17 cellular contexts compared by ENCODE assay signal in genomic region chr2:20664431-20665260, GRCh38. TPM values are rescaled to one million over a fixed set of nuclear protein-coding genes. Genes with fewer than 3 reads are reported as not detected.
DNase-seq lines count a peak whose midpoint lies in the region; ATAC-seq and TF ChIP-seq lines count a peak whose summit lies in the region.
"Had no signal": no experiment of that assay in that cellular context is flagged by ENCODE, and none has a peak within 500 bp of the region (broad histone marks: within the 10 kb centered on the region; RNA-seq: fewer than 3 reads in every experiment).

No MANE protein-coding gene starts in this region.

- H3K27ac ChIP-seq in coronary artery, result no peak overlapping the region
- H3K27ac ChIP-seq: HL-60, parathyroid adenoma had no signal

- peaks cover 0 to 6% of the 10 kb centered on the region in 2 donors for H3K4me1 Mint-ChIP-seq in natural killer cell

- H3K4me3 ChIP-seq in coronary artery, result peak overlapping the region; percentile 83

- no peaks in the 10 kb centered on the region for H3K9me3 Mint-ChIP-seq in natural killer cell
- H3K9me3 Mint-ChIP-seq: stimulated activated naive CD8-positive, alpha-beta T cell treated with anti-CD3 and anti-CD28 coated beads, Interleukin-15, Interleukin-2, amounts not matched to agents 100 ng/mL and 50 ng/mL, for 24 hours had no signal

- peaks cover 59 to 62% of the 10 kb centered on the region in 2 donors for H3K27me3 Mint-ChIP-seq in natural killer cell (ENCODE audit: low read depth in 2 of 2)

- H3K4me3 Mint-ChIP-seq in natural killer cell, result peak overlapping the region; percentile 28

- TF ChIP-seq CTCF in coronary artery (IDR thresholded peaks at IDR 0.05), result no peak
- no peak for TF ChIP-seq CTCF in natural killer cell (IDR thresholded peaks at IDR 0.05)

- H3K36me3 Mint-ChIP-seq in natural killer cell, result no peaks in the 10 kb centered on the region

- DNase-seq in cardiac septum (ENCODE audit: low spot score), result peak; percentile 59
- no peak for DNase-seq in left cardiac atrium
- DNase-seq in coronary artery (ENCODE audit: low spot score), result peak; percentile 50
- DNase-seq in natural killer cell, result no peak
- DNase-seq in iPS-NIHi11 (ENCODE audit: low spot score), result no peak
- DNase-seq in stimulated activated naive CD4-positive, alpha-beta T cell treated with Interleukin-2 at 50 U/mL for 16 hours (lab: John Stamatoyannopoulos, UW), result no peak
- DNase-seq: activated CD4-positive, alpha-beta T cell treated with anti-CD3 and anti-CD28 coated beads for 4 hours; activated CD8-positive, alpha-beta memory T cell treated with anti-CD3 and anti-CD28 coated beads, Interleukin-2, amount 50 U/mL, for 48 hours; glutamatergic neuron; NCI-H146; SIG-M5; small intestine had no signal

- ATAC-seq in left cardiac atrium (no peak), natural killer cell (no peak), GM21526 (IDR thresholded peaks at IDR 0.05; ENCODE audit: low FRiP score, unreplicated experiment) (no peak)
- ATAC-seq in activated CD4-positive, CD25-positive, alpha-beta regulatory T cell treated with anti-CD3 and anti-CD28 coated beads, Interleukin-2, amount 50 U/mL, for 24 hours, result no peak

- intact Hi-C loops in cardiac septum (cut with DNase I) (loop anchor here (10.0 kb wide), 2 partner anchors 160 to 450 kb away; partner anchors contain the start of gene LDAH), left cardiac atrium (cut with DNase I) (no loop called here), natural killer cell (cut with micrococcal nuclease) (no loop called here)

- H3K27ac Mint-ChIP-seq in natural killer cell, result no peak overlapping the region
- H3K27ac Mint-ChIP-seq: stimulated activated naive CD8-positive, alpha-beta T cell treated with anti-CD3 and anti-CD28 coated beads, Interleukin-15, Interleukin-2, amounts not matched to agents 100 ng/mL and 50 ng/mL, for 24 hours had no signal

RNA-seq across cellular contexts. Expression of gene GDF7, which starts 2.3 kb away (rescaled TPM):
- total RNA-seq in cardiac septum, result 0.94 TPM
- 1 to 10 TPM in 1 of 2 donors, under 1 TPM in 1; 0.32 to 4.8 TPM for total RNA-seq in left cardiac atrium
- total RNA-seq in natural killer cell, result under 1 TPM; 0.02 to 0.10 (median 0.05) TPM

RNA-seq across cellular contexts. Expression of gene HS1BP3, which starts 13.7 kb away (rescaled TPM):
- 15.6 TPM for total RNA-seq in cardiac septum
- 10 to 100 TPM; 19.8 to 21.4 TPM for total RNA-seq in left cardiac atrium
- 10 to 100 TPM; 17.4 to 25.7 (median 22.8) TPM for total RNA-seq in natural killer cell

Comparison
In these comparisons a context has a peak if more than half of its experiments do, and no peak if none do; other contexts are left out.
1. DNase-seq: peak in cardiac septum (single experiment) and coronary artery (single experiment); none in left cardiac atrium (single experiment), natural killer cell (single experiment), iPS-NIHi11 (single experiment) and stimulated activated naive CD4-positive, alpha-beta T cell treated with Interleukin-2 at 50 U/mL for 16 hours (single experiment).